ENCODE assay signal across 19 cellular contexts in the genomic region with DNA sequence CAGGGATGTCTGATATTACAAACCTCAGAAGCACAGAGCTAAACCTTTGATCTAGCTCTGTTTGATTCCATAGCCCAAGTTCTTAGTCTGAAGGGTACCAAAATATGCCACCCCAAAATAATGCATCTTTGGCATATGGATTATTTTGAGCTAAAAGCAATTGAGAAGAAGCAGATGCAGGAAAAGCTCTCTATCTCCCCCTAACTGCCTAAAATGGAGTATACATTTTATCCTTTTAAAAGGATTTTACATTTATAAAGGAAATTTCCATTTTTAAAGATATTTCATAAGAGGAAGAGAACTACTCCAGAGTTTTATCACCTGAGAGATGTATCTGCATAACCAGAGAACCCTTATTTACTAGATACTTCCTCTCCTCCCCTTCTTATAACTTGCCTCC.
DNase-seq lines count a peak whose midpoint lies in the region; ATAC-seq and TF ChIP-seq lines count a peak whose summit lies in the region.
"Had no signal": no experiment of that assay in that cellular context is flagged by ENCODE, and none has a peak within 500 bp of the region (broad histone marks: within the 10 kb centered on the region; RNA-seq: fewer than 3 reads in every experiment).

No MANE protein-coding gene starts in this region.

- no peak for ATAC-seq in Panc1
- no peak for ATAC-seq in heart left ventricle
- ATAC-seq: activated T-cell treated with anti-CD3 and anti-CD28 coated beads, Interleukin-2, amount 50 U/mL, for 72 hours had no signal

- H3K27me3 ChIP-seq in Panc1 (ENCODE audit: control insufficient read depth, insufficient read depth, low read length), result no peaks in the 10 kb centered on the region
- H3K27me3 ChIP-seq in heart left ventricle, result peaks cover 0 to 18% (median 0%) of the 10 kb centered on the region in 9 donors
- H3K27me3 ChIP-seq: spleen had no signal

- H3K4me1 ChIP-seq in Panc1 (ENCODE audit: control insufficient read depth, insufficient read depth, low read length) (no peaks in the 10 kb centered on the region), heart left ventricle (no peaks in the 10 kb centered on the region)
- H3K4me1 ChIP-seq: adrenal gland, spleen had no signal

- H3K4me3 Mint-ChIP-seq in nephron progenitor cell, result no peak overlapping the region
- H3K4me3 Mint-ChIP-seq: activated T-cell treated with anti-CD3 and anti-CD28 coated beads, Interleukin-2, amount 50 U/mL, for 72 hours; T-helper 1 cell treated with Interleukin-12 subunit alpha and Interleukin-12 subunit beta and Interleukin-4 antibody, amounts not matched to agents 30 μg/mL and 1 μg/mL, for 36 hours had no signal

- H3K9me3 Mint-ChIP-seq in nephron progenitor cell, result peaks cover 54% of the 10 kb centered on the region
- H3K9me3 Mint-ChIP-seq: activated T-cell treated with anti-CD3 and anti-CD28 coated beads, Interleukin-2, amount 50 U/mL, for 72 hours had no signal

- TF ChIP-seq POLR2A in heart left ventricle (IDR thresholded peaks at IDR 0.05), result no peak

- BruUV-seq in Panc1 (replicated peaks; lab: Mats Ljungman, UMichigan), result no TSS peak

- no peaks in the 10 kb centered on the region for H3K27me3 Mint-ChIP-seq in nephron progenitor cell (ENCODE audit: low read depth, poor library complexity)

- TF ChIP-seq CTCF in AG09319 (IDR thresholded peaks at IDR 0.05; ENCODE audit: low read depth, low read length), result peak; percentile 19
- TF ChIP-seq CTCF in GM12874 (IDR thresholded peaks at IDR 0.05; ENCODE audit: insufficient read depth, low read depth, low read length), result 0 out of 2 replicates have a peak, but pooled peaks have one; percentile 3
- TF ChIP-seq CTCF in Panc1 (IDR thresholded peaks at IDR 0.05), result peak; percentile 62; the same call in 1 of the 2 replicates
- peak; percentile 6 for TF ChIP-seq CTCF in foreskin fibroblast (IDR thresholded peaks at IDR 0.05; ENCODE audit: low read depth, low read length)
- peak in 1 of 12 donors; percentile 20 for TF ChIP-seq CTCF in heart left ventricle (IDR thresholded peaks at IDR 0.05)
- TF ChIP-seq CTCF in nephron progenitor cell (IDR thresholded peaks at IDR 0.05), result no peak

- DNase-seq in AG09319 (ENCODE audit: extremely low read depth, low read depth) (no peak), Panc1 (ENCODE audit: low read depth, low spot score) (no peak), foreskin fibroblast (peak in 1 of 2 donors; percentile 19), SW480 (ENCODE audit: low spot score) (no peak), heart left ventricle (no peak), nephron progenitor cell (no peak)
- no peak for DNase-seq in activated CD8-positive, alpha-beta memory T cell treated with anti-CD3 and anti-CD28 coated beads, Interleukin-2, amount 50 U/mL, for 48 hours
- DNase-seq: activated CD4-positive, alpha-beta T cell treated with anti-CD3 and anti-CD28 coated beads for 1 hour; activated T-cell treated with anti-CD3 and anti-CD28 coated beads, Interleukin-2, amount 50 U/mL, for 72 hours; adrenal gland; cortex of kidney; foreskin melanocyte; mesendoderm; NCI-H2081 treated with DMSO at 0.1 percent for 48 hours; nucleus accumbens; OCI-M1; spleen had no signal

- in situ Hi-C loops in Panc1 (cut with HindIII; ENCODE audit: low pct_unique_long_range_greater_than_20kb, low sequenced_read_pairs), result no loop called here

- CTCF ChIA-PET in Panc1 (lab: Charles Lee), result interaction anchor here (0.6 to 1.0 kb wide), 3 partner anchors 10 to 60 kb away, joined by 3 read pairs; no protein-coding TSS in a partner anchor

- H3K9me3 ChIP-seq in Panc1 (ENCODE audit: control insufficient read depth, insufficient read depth, low read depth, low read length), result no peaks in the 10 kb centered on the region
- H3K9me3 ChIP-seq in heart left ventricle, result peaks cover 0 to 13% (median 0%) of the 10 kb centered on the region in 12 donors

- H3K27ac Mint-ChIP-seq in nephron progenitor cell, result no peak overlapping the region
- H3K27ac Mint-ChIP-seq: activated T-cell treated with anti-CD3 and anti-CD28 coated beads, Interleukin-2, amount 50 U/mL, for 72 hours; T-helper 1 cell treated with Interleukin-12 subunit alpha and Interleukin-12 subunit beta and Interleukin-4 antibody, amounts not matched to agents 30 μg/mL and 1 μg/mL, for 36 hours had no signal

- intact Hi-C loops in Panc1 (cut with micrococcal nuclease; ENCODE audit: unreplicated experiment) (no loop called here), heart left ventricle (cut with DNase I) (loop anchor here in 1 of 10 donors (10.0 kb wide), 1 partner anchor 1062 kb away; no protein-coding TSS in a partner anchor)

- no peaks in the 10 kb centered on the region for H3K4me1 Mint-ChIP-seq in nephron progenitor cell

- POLR2A ChIA-PET in Panc1 (lab: Charles Lee), result no interaction called here

- no peak overlapping the region for H3K27ac ChIP-seq in Panc1 (ENCODE audit: low read length)
- no peak overlapping the region for H3K27ac ChIP-seq in heart left ventricle
- H3K27ac ChIP-seq: adrenal gland, spleen had no signal

- H3K36me3 Mint-ChIP-seq in nephron progenitor cell (ENCODE audit: low read depth), result no peaks in the 10 kb centered on the region

- H3K4me3 ChIP-seq in Panc1 (ENCODE audit: low read depth in 2 of 2, low read length in 2 of 2) (no peak overlapping the region), foreskin fibroblast (ENCODE audit: low read depth in 1 of 2, low read length in 2 of 2) (no peak overlapping the region), heart left ventricle (no peak overlapping the region)
- H3K4me3 ChIP-seq: adrenal gland, spleen had no signal

- H3K36me3 ChIP-seq in Panc1 (ENCODE audit: control insufficient read depth, insufficient read depth, low read length), result no peaks in the 10 kb centered on the region
- no peaks in the 10 kb centered on the region for H3K36me3 ChIP-seq in heart left ventricle
- H3K36me3 ChIP-seq: adrenal gland, spleen had no signal
